1 cellular context compared by ENCODE assay signal in the genomic region with DNA sequence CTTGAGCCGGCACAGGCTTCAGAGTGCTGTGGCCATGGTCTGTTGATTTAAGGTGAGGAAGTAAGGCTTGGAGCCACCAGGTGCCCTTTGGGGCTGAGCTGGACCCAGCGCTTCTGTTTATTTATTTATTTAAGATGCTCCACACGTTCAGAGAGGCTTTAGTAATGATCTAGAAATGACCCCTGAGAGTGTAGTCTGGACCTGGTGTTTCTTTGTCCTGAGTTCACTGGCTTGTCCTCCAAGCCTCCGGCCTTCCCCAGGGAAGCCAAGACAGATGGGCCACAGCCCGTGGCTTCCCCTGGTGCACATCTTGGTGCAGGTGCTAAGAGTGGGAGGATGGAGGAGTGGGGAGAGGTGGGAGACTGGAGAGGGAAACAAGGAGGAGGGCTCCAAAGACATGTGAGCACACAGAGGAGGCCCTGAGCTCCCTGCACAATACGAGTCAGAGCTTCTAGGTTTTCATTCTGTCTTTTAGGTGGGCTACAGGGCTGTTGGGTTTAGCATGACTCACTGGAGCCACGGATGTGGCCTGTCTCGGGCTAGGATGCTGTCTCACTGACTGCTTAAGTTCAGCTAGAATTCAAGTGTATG.
TF ChIP-seq lines count a peak whose summit lies in the region.

No MANE protein-coding gene starts in this region.

TF ChIP-seq in WTC11, 78 proteins besides CTCF, POLR2A, EP300 and RAD21 (continued from another document):
- TF ChIP-seq, protein P1, sequence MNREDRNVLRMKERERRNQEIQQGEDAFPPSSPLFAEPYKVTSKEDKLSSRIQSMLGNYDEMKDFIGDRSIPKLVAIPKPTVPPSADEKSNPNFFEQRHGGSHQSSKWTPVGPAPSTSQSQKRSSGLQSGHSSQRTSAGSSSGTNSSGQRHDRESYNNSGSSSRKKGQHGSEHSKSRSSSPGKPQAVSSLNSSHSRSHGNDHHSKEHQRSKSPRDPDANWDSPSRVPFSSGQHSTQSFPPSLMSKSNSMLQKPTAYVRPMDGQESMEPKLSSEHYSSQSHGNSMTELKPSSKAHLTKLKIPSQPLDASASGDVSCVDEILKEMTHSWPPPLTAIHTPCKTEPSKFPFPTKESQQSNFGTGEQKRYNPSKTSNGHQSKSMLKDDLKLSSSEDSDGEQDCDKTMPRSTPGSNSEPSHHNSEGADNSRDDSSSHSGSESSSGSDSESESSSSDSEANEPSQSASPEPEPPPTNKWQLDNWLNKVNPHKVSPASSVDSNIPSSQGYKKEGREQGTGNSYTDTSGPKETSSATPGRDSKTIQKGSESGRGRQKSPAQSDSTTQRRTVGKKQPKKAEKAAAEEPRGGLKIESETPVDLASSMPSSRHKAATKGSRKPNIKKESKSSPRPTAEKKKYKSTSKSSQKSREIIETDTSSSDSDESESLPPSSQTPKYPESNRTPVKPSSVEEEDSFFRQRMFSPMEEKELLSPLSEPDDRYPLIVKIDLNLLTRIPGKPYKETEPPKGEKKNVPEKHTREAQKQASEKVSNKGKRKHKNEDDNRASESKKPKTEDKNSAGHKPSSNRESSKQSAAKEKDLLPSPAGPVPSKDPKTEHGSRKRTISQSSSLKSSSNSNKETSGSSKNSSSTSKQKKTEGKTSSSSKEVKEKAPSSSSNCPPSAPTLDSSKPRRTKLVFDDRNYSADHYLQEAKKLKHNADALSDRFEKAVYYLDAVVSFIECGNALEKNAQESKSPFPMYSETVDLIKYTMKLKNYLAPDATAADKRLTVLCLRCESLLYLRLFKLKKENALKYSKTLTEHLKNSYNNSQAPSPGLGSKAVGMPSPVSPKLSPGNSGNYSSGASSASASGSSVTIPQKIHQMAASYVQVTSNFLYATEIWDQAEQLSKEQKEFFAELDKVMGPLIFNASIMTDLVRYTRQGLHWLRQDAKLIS (CRISPR knock-in tag; IDR thresholded peaks at IDR 0.05; ENCODE audit: borderline replicate concordance): no peak
- TF ChIP-seq, protein P2, sequence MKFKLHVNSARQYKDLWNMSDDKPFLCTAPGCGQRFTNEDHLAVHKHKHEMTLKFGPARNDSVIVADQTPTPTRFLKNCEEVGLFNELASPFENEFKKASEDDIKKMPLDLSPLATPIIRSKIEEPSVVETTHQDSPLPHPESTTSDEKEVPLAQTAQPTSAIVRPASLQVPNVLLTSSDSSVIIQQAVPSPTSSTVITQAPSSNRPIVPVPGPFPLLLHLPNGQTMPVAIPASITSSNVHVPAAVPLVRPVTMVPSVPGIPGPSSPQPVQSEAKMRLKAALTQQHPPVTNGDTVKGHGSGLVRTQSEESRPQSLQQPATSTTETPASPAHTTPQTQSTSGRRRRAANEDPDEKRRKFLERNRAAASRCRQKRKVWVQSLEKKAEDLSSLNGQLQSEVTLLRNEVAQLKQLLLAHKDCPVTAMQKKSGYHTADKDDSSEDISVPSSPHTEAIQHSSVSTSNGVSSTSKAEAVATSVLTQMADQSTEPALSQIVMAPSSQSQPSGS (CRISPR knock-in tag; IDR thresholded peaks at IDR 0.05; ENCODE audit: borderline replicate concordance, low read depth): no peak
- TF ChIP-seq, protein P3, sequence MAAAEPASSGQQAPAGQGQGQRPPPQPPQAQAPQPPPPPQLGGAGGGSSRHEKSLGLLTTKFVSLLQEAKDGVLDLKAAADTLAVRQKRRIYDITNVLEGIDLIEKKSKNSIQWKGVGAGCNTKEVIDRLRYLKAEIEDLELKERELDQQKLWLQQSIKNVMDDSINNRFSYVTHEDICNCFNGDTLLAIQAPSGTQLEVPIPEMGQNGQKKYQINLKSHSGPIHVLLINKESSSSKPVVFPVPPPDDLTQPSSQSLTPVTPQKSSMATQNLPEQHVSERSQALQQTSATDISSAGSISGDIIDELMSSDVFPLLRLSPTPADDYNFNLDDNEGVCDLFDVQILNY (CRISPR knock-in tag; IDR thresholded peaks at IDR 0.05): no peak
- no peak for TF ChIP-seq NR1H2 (CRISPR knock-in tag; IDR thresholded peaks at IDR 0.05)
- no peak for TF ChIP-seq CREB1 (CRISPR knock-in tag; IDR thresholded peaks at IDR 0.05)
